Comparison of ENCODE assay signal across 10 cellular contexts in genomic region chr11:113906038-113906437, GRCh38. TPM values are rescaled to one million over a fixed set of nuclear protein-coding genes. Genes with fewer than 3 reads are reported as not detected.
DNase-seq lines count a peak whose midpoint lies in the region; ATAC-seq and TF ChIP-seq lines count a peak whose summit lies in the region.
"Had no signal": no experiment of that assay in that cellular context is flagged by ENCODE, and none has a peak within 500 bp of the region (broad histone marks: within the 10 kb centered on the region; RNA-seq: fewer than 3 reads in every experiment).

No MANE protein-coding gene starts in this region.

- CTCF ChIA-PET in Calu3 (lab: Charles Lee) = no interaction called here

- H3K36me3 Mint-ChIP-seq in Calu3 (ENCODE audit: insufficient read depth, unreplicated experiment) = no peaks in the 10 kb centered on the region
- H3K36me3 Mint-ChIP-seq in glutamatergic neuron (ENCODE audit: unreplicated experiment) = no peaks in the 10 kb centered on the region

- no TSS peak for BruUV-seq in Calu3 (replicated peaks; lab: Mats Ljungman, UMichigan)

- H3K9me3 Mint-ChIP-seq in Calu3 (ENCODE audit: low read depth, unreplicated experiment) = no peaks in the 10 kb centered on the region
- H3K9me3 Mint-ChIP-seq in glutamatergic neuron (ENCODE audit: unreplicated experiment) = no peaks in the 10 kb centered on the region

- H3K4me1 Mint-ChIP-seq in Calu3 (ENCODE audit: low read depth, unreplicated experiment) (no peaks in the 10 kb centered on the region), glutamatergic neuron (ENCODE audit: low read depth, unreplicated experiment) (peaks cover 9% of the 10 kb centered on the region)

- DNase-seq in AG10803 (ENCODE audit: low read depth) = peak; percentile 11
- DNase-seq in HuH-7 (ENCODE audit: low spot score) = peak; percentile 55
- DNase-seq in SHP77 treated with DMSO at 0.1 percent for 48 hours (lab: John Stamatoyannopoulos, UW) = peak; percentile 45
- peak; percentile 50 for DNase-seq in iPS-NIHi11 (ENCODE audit: low spot score)
- no peak for DNase-seq in Calu3
- DNase-seq in glutamatergic neuron = no peak

- peaks cover 42% of the 10 kb centered on the region for H3K27me3 Mint-ChIP-seq in Calu3 (ENCODE audit: unreplicated experiment)
- no peaks in the 10 kb centered on the region for H3K27me3 Mint-ChIP-seq in glutamatergic neuron (ENCODE audit: unreplicated experiment)

- intact Hi-C loops in Calu3 (cut with micrococcal nuclease; ENCODE audit: unreplicated experiment) = loop anchor here (10.0 kb wide), 1 partner anchor 289 kb away; no protein-coding TSS in a partner anchor

- TF ChIP-seq CTCF in AG10803 (conservative IDR thresholded peaks at IDR 0.05; ENCODE audit: low read length) = no peak
- no peak for TF ChIP-seq CTCF in Calu3 (IDR thresholded peaks at IDR 0.05; ENCODE audit: unreplicated experiment)
- TF ChIP-seq CTCF in glutamatergic neuron (IDR thresholded peaks at IDR 0.05; ENCODE audit: partially characterized antibody, unreplicated experiment) = no peak

- no peak for ATAC-seq in GM19328 (IDR thresholded peaks at IDR 0.05; ENCODE audit: unreplicated experiment)
- no peak for ATAC-seq in GM19397 (IDR thresholded peaks at IDR 0.05; ENCODE audit: unreplicated experiment)

- H3K4me3 Mint-ChIP-seq in Calu3 (ENCODE audit: low read depth, unreplicated experiment) = no peak overlapping the region
- H3K4me3 Mint-ChIP-seq in glutamatergic neuron (ENCODE audit: unreplicated experiment) = no peak overlapping the region

- no peak overlapping the region for H3K4me3 ChIP-seq in AG10803 (ENCODE audit: low read length)

- H3K27ac Mint-ChIP-seq in Calu3 (ENCODE audit: unreplicated experiment) = no peak overlapping the region
- no peak overlapping the region for H3K27ac Mint-ChIP-seq in glutamatergic neuron (ENCODE audit: unreplicated experiment)

RNA-seq across cellular contexts. Expression of gene HTR3B, which starts 1.4 kb away (rescaled TPM):
- total RNA-seq in Calu3 (2022) = not detected in 2 replicates
- total RNA-seq in glutamatergic neuron (ENCODE audit: unreplicated experiment) = not detected
- total RNA-seq: astrocyte, liver had no signal

RNA-seq across cellular contexts. Expression of gene USP28, which starts 30.7 kb away (rescaled TPM):
- total RNA-seq in Calu3 (2022) = 20.0 and 22.8 TPM in 2 replicates
- total RNA-seq in glutamatergic neuron (ENCODE audit: unreplicated experiment) = 20.0 TPM

Comparison
In these comparisons a context has a peak if more than half of its experiments do, and no peak if none do; other contexts are left out.
1. DNase-seq: peak in AG10803 (single experiment), HuH-7 (single experiment), SHP77 treated with DMSO at 0.1 percent for 48 hours (single experiment) and iPS-NIHi11 (single experiment); none in Calu3 (single experiment) and glutamatergic neuron (single experiment).